Comparison of ENCODE assay signal across 5 cellular contexts in the genomic region with DNA sequence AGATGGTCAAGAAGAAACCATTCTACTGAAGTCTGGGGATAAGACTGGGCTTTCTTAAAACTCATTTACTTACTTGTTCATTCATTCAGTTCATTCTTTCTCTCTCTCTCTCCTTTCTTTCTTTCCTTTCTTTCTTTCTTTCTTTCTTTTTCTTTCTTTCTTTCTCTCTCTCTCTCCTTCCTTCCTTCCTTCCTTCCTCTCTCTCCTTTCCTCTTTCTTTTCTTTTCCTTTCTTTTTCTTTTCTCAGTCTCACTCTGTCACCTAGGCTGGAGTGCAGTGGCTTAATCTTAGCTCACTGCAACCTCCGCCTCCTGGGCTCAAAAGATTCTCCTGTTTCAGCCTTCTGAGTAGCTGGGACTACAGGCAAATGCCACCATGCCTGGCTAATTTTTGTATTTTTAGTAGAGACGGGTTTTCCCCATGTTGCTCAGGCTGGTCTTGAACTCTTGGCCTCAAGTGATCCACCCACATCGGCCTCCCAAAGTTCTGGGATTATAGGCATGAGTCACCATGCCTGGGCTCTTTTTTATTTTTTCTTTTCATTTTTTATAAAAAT. TPM values are rescaled to one million over a fixed set of nuclear protein-coding genes. Genes with fewer than 3 reads are reported as not detected.
"Had no signal": no experiment of that assay in that cellular context is flagged by ENCODE, and none has a peak within 500 bp of the region (broad histone marks: within the 10 kb centered on the region; RNA-seq: fewer than 3 reads in every experiment).

No MANE protein-coding gene starts in this region.

RNA-seq across cellular contexts. Expression of gene TMEM270, which starts 24.0 kb away (rescaled TPM):
- total RNA-seq: GM23338, H1, H9, HT-29, IMR-90 had no signal
- polyA plus RNA-seq: GM23338 had no signal
